ENCODE assay signal across 19 cellular contexts in the genomic region with DNA sequence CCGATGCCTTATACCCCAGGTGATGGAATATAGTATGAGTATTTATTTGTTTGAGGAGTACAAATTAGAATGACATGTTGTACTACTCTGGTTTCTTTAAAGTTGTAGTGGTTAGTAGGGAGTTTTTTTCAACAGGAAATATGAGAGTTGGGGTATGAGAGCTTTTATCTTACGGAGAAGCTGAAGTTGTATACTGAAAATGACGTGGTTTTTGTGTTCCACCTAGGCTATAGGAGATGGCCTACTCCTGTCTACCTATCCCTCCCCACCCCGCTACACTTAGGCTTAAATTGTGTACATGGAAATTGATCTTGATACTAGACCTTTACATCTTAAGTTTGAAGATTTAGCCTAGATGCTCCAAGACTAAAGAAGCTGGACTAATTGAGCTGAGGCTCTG. TPM values are rescaled to one million over a fixed set of nuclear protein-coding genes. Genes with fewer than 3 reads are reported as not detected.
DNase-seq lines count a peak whose midpoint lies in the region; ATAC-seq, FAIRE-seq and TF ChIP-seq lines count a peak whose summit lies in the region.
"Had no signal": no experiment of that assay in that cellular context is flagged by ENCODE, and none has a peak within 500 bp of the region (broad histone marks: within the 10 kb centered on the region; RNA-seq: fewer than 3 reads in every experiment).

No MANE protein-coding gene starts in this region.

- H3K27me3 Mint-ChIP-seq in activated CD8-positive, alpha-beta memory T cell treated with anti-CD3 and anti-CD28 coated beads, Interleukin-2, amount 10 ng/mL, durations not matched to agents 7 days and 5 days, result no peaks in the 10 kb centered on the region
- H3K27me3 Mint-ChIP-seq in T-helper 1 cell treated with Interleukin-12 subunit alpha and Interleukin-12 subunit beta and Interleukin-4 antibody, amounts not matched to agents 30 μg/mL and 1 μg/mL, for 36 hours (ENCODE audit: low read depth), result no peaks in the 10 kb centered on the region
- H3K27me3 Mint-ChIP-seq in chondrocyte (ENCODE audit: low read depth), result no peaks in the 10 kb centered on the region

- H3K9me3 ChIP-seq in kidney (ENCODE audit: control insufficient read depth in 1 of 2, low read length in 2 of 2), result no peaks in the 10 kb centered on the region
- H3K9me3 ChIP-seq: adrenal gland, prostate gland, upper lobe of left lung had no signal

- no peak for FAIRE-seq in kidney (lab: Jason Lieb, UNC)
- FAIRE-seq: RCC 7860 had no signal

- no peaks in the 10 kb centered on the region for H3K4me1 ChIP-seq in kidney (ENCODE audit: control insufficient read depth in 1 of 2, insufficient read depth in 1 of 2, low read depth in 1 of 2, low read length in 2 of 2)
- H3K4me1 ChIP-seq: prostate gland, upper lobe of left lung had no signal

- no peak for TF ChIP-seq CTCF in chondrocyte (IDR thresholded peaks at IDR 0.05)
- TF ChIP-seq CTCF in kidney (IDR thresholded peaks at IDR 0.05; ENCODE audit: borderline replicate concordance, extremely low read depth, insufficient read depth), result no peak

- no peak overlapping the region for H3K4me3 ChIP-seq in kidney (ENCODE audit: low read length in 2 of 2)
- H3K4me3 ChIP-seq: adrenal gland, prostate gland, upper lobe of left lung had no signal

- no peak for DNase-seq in activated CD8-positive, alpha-beta memory T cell treated with anti-CD3 and anti-CD28 coated beads, Interleukin-2, amount 10 ng/mL, durations not matched to agents 7 days and 5 days
- no peak for DNase-seq in activated CD8-positive, alpha-beta memory T cell treated with anti-CD3 and anti-CD28 coated beads, Interleukin-2, amount 50 U/mL, for 48 hours
- DNase-seq in chondrocyte (ENCODE audit: low spot score) (no peak), cerebellar cortex (ENCODE audit: low spot score) (no peak), kidney (no peak)
- DNase-seq in stimulated activated effector memory CD8-positive, alpha-beta T cell treated with anti-CD3 and anti-CD28 coated beads, Interleukin-12 subunit alpha, Interleukin-12 subunit beta, amount 100 ng/mL, for 72 hours (ENCODE audit: low spot score in 2 of 2), result no peak
- DNase-seq: adrenal gland, caudate nucleus, HCEC 1CT, islet precursor cell, NCI-H1417, upper lobe of left lung had no signal

- ATAC-seq in activated CD8-positive, alpha-beta memory T cell treated with anti-CD3 and anti-CD28 coated beads, Interleukin-2, amount 10 ng/mL, durations not matched to agents 7 days and 5 days, result peak; percentile 79
- peak; percentile 81 for ATAC-seq in stimulated activated effector memory CD8-positive, alpha-beta T cell treated with anti-CD3 and anti-CD28 coated beads, Interleukin-12 subunit alpha, Interleukin-12 subunit beta, amount 100 ng/mL, for 72 hours
- no peak for ATAC-seq in GM21367 (IDR thresholded peaks at IDR 0.05; ENCODE audit: unreplicated experiment)

- H3K27ac Mint-ChIP-seq in activated CD8-positive, alpha-beta memory T cell treated with anti-CD3 and anti-CD28 coated beads, Interleukin-2, amount 10 ng/mL, durations not matched to agents 7 days and 5 days, result peak overlapping the region; percentile 41
- peak overlapping the region; percentile 84 for H3K27ac Mint-ChIP-seq in T-helper 1 cell treated with Interleukin-12 subunit alpha and Interleukin-12 subunit beta and Interleukin-4 antibody, amounts not matched to agents 30 μg/mL and 1 μg/mL, for 36 hours
- peak overlapping the region; percentile 32 for H3K27ac Mint-ChIP-seq in chondrocyte (ENCODE audit: unreplicated experiment)
- peak overlapping the region; percentile 76 for H3K27ac Mint-ChIP-seq in stimulated activated effector memory CD8-positive, alpha-beta T cell treated with anti-CD3 and anti-CD28 coated beads, Interleukin-12 subunit alpha, Interleukin-12 subunit beta, amount 100 ng/mL, for 72 hours

- H3K4me3 Mint-ChIP-seq in activated CD8-positive, alpha-beta memory T cell treated with anti-CD3 and anti-CD28 coated beads, Interleukin-2, amount 10 ng/mL, durations not matched to agents 7 days and 5 days, result no peak overlapping the region
- H3K4me3 Mint-ChIP-seq in T-helper 1 cell treated with Interleukin-12 subunit alpha and Interleukin-12 subunit beta and Interleukin-4 antibody, amounts not matched to agents 30 μg/mL and 1 μg/mL, for 36 hours, result peak overlapping the region; percentile 49
- H3K4me3 Mint-ChIP-seq in chondrocyte (ENCODE audit: unreplicated experiment), result no peak overlapping the region
- no peak overlapping the region for H3K4me3 Mint-ChIP-seq in stimulated activated effector memory CD8-positive, alpha-beta T cell treated with anti-CD3 and anti-CD28 coated beads, Interleukin-12 subunit alpha, Interleukin-12 subunit beta, amount 100 ng/mL, for 72 hours

- no peak overlapping the region for H3K9ac ChIP-seq in kidney (ENCODE audit: low read length in 2 of 2)

- peaks cover 37% of the 10 kb centered on the region for H3K4me1 Mint-ChIP-seq in activated CD8-positive, alpha-beta memory T cell treated with anti-CD3 and anti-CD28 coated beads, Interleukin-2, amount 10 ng/mL, durations not matched to agents 7 days and 5 days
- H3K4me1 Mint-ChIP-seq in T-helper 1 cell treated with Interleukin-12 subunit alpha and Interleukin-12 subunit beta and Interleukin-4 antibody, amounts not matched to agents 30 μg/mL and 1 μg/mL, for 36 hours (ENCODE audit: low read depth), result peaks cover 37% of the 10 kb centered on the region
- H3K4me1 Mint-ChIP-seq in chondrocyte (ENCODE audit: low read depth), result no peaks in the 10 kb centered on the region
- peaks cover 53% of the 10 kb centered on the region for H3K4me1 Mint-ChIP-seq in stimulated activated effector memory CD8-positive, alpha-beta T cell treated with anti-CD3 and anti-CD28 coated beads, Interleukin-12 subunit alpha, Interleukin-12 subunit beta, amount 100 ng/mL, for 72 hours

- no peak overlapping the region for H3K27ac ChIP-seq in kidney (ENCODE audit: low read depth in 2 of 2, low read length in 2 of 2)
- H3K27ac ChIP-seq: adrenal gland, prostate gland had no signal

- no peaks in the 10 kb centered on the region for H3K9me3 Mint-ChIP-seq in activated CD8-positive, alpha-beta memory T cell treated with anti-CD3 and anti-CD28 coated beads, Interleukin-2, amount 10 ng/mL, durations not matched to agents 7 days and 5 days (ENCODE audit: low read depth)
- H3K9me3 Mint-ChIP-seq in T-helper 1 cell treated with Interleukin-12 subunit alpha and Interleukin-12 subunit beta and Interleukin-4 antibody, amounts not matched to agents 30 μg/mL and 1 μg/mL, for 36 hours, result no peaks in the 10 kb centered on the region
- H3K9me3 Mint-ChIP-seq in chondrocyte (ENCODE audit: low read depth), result no peaks in the 10 kb centered on the region
- no peaks in the 10 kb centered on the region for H3K9me3 Mint-ChIP-seq in stimulated activated effector memory CD8-positive, alpha-beta T cell treated with anti-CD3 and anti-CD28 coated beads, Interleukin-12 subunit alpha, Interleukin-12 subunit beta, amount 100 ng/mL, for 72 hours

- intact Hi-C loops in kidney (cut with DNase I), result no loop called here

- H3K36me3 Mint-ChIP-seq in activated CD8-positive, alpha-beta memory T cell treated with anti-CD3 and anti-CD28 coated beads, Interleukin-2, amount 10 ng/mL, durations not matched to agents 7 days and 5 days, result peaks cover 44% of the 10 kb centered on the region
- peaks cover 45% of the 10 kb centered on the region for H3K36me3 Mint-ChIP-seq in T-helper 1 cell treated with Interleukin-12 subunit alpha and Interleukin-12 subunit beta and Interleukin-4 antibody, amounts not matched to agents 30 μg/mL and 1 μg/mL, for 36 hours (ENCODE audit: low read depth)
- H3K36me3 Mint-ChIP-seq in chondrocyte (ENCODE audit: low read depth), result peaks cover 43% of the 10 kb centered on the region
- H3K36me3 Mint-ChIP-seq in stimulated activated effector memory CD8-positive, alpha-beta T cell treated with anti-CD3 and anti-CD28 coated beads, Interleukin-12 subunit alpha, Interleukin-12 subunit beta, amount 100 ng/mL, for 72 hours, result peaks cover 99% of the 10 kb centered on the region

- H3K36me3 ChIP-seq in kidney (ENCODE audit: control insufficient read depth in 1 of 2, insufficient read depth in 2 of 2, low read length in 2 of 2), result peaks cover 48 to 51% of the 10 kb centered on the region in 2 donors

- CTCF ChIA-PET in activated CD8-positive, alpha-beta memory T cell treated with anti-CD3 and anti-CD28 coated beads, Interleukin-2, amount 10 ng/mL, durations not matched to agents 7 days and 5 days (lab: Charles Lee), result interaction anchor here (1.0 to 1.9 kb wide), 2 partner anchors 61 to 66 kb away, joined by 4 to 5 read pairs; no protein-coding TSS in a partner anchor

RNA-seq across cellular contexts. Expression of a gene that starts 6.8 kb away (rescaled TPM):
- 100 to 1,000 TPM; 104 to 123 TPM for total RNA-seq in activated CD8-positive, alpha-beta memory T cell treated with anti-CD3 and anti-CD28 coated beads, Interleukin-2, amount 10 ng/mL, durations not matched to agents 7 days and 5 days
- total RNA-seq in chondrocyte (60.9 to 104 TPM (median 97.1 TPM) in 3 replicates), kidney (74.8 TPM)
- 153 TPM for polyA plus RNA-seq in kidney (ENCODE audit: insufficient read depth, low read depth, low replicate concordance)

RNA-seq across cellular contexts. Expression of a gene that starts 44.8 kb away (rescaled TPM):
- 100 to 1,000 TPM; 162 to 201 TPM for total RNA-seq in activated CD8-positive, alpha-beta memory T cell treated with anti-CD3 and anti-CD28 coated beads, Interleukin-2, amount 10 ng/mL, durations not matched to agents 7 days and 5 days
- total RNA-seq in chondrocyte (182 to 202 TPM (median 186 TPM) in 3 replicates), kidney (131 TPM)
- 46.2 TPM for polyA plus RNA-seq in kidney (ENCODE audit: insufficient read depth, low read depth, low replicate concordance)

RNA-seq across cellular contexts. Expression of a gene that starts 55.3 kb away (rescaled TPM):
- not detected for total RNA-seq in activated CD8-positive, alpha-beta memory T cell treated with anti-CD3 and anti-CD28 coated beads, Interleukin-2, amount 10 ng/mL, durations not matched to agents 7 days and 5 days
- not detected in 3 replicates for total RNA-seq in chondrocyte
- total RNA-seq in kidney, result not detected
- not detected for polyA plus RNA-seq in kidney (ENCODE audit: insufficient read depth, low read depth, low replicate concordance)
- total RNA-seq: adrenal gland, HT1080 had no signal
- polyA plus RNA-seq: adrenal gland, neural cell had no signal

RNA-seq across cellular contexts. Expression of a gene that starts 59.5 kb away (rescaled TPM):
- total RNA-seq in activated CD8-positive, alpha-beta memory T cell treated with anti-CD3 and anti-CD28 coated beads, Interleukin-2, amount 10 ng/mL, durations not matched to agents 7 days and 5 days, result not detected
- total RNA-seq in chondrocyte (not detected in 3 replicates), kidney (not detected)
- not detected for polyA plus RNA-seq in kidney (ENCODE audit: insufficient read depth, low read depth, low replicate concordance)
- total RNA-seq: adrenal gland, HT1080, lung microvascular endothelial cell, prostate gland had no signal
- polyA plus RNA-seq: neural cell had no signal

RNA-seq across cellular contexts. Expression of a gene that starts 59.7 kb away (rescaled TPM):
- total RNA-seq in activated CD8-positive, alpha-beta memory T cell treated with anti-CD3 and anti-CD28 coated beads, Interleukin-2, amount 10 ng/mL, durations not matched to agents 7 days and 5 days, result 10 to 100 TPM; 46.3 to 67.3 TPM
- total RNA-seq in chondrocyte (83.1 to 133 TPM (median 86.6 TPM) in 3 replicates), kidney (40.9 TPM)
- 6.2 TPM for polyA plus RNA-seq in kidney (ENCODE audit: insufficient read depth, low read depth, low replicate concordance)

Comparison
In these comparisons a context has a peak if more than half of its experiments do, and no peak if none do; other contexts are left out.
1. H3K27ac Mint-ChIP-seq: peak in every context shown above with its lines; median percentile 84 in T-helper 1 cell treated with Interleukin-12 subunit alpha and Interleukin-12 subunit beta and Interleukin-4 antibody, amounts not matched to agents 30 μg/mL and 1 μg/mL, for 36 hours; 76 in stimulated activated effector memory CD8-positive, alpha-beta T cell treated with anti-CD3 and anti-CD28 coated beads, Interleukin-12 subunit alpha, Interleukin-12 subunit beta, amount 100 ng/mL, for 72 hours; 41 in activated CD8-positive, alpha-beta memory T cell treated with anti-CD3 and anti-CD28 coated beads, Interleukin-2, amount 10 ng/mL, durations not matched to agents 7 days and 5 days; 32 in chondrocyte.